In genomic region chr6:122788208-122788607, GRCh38 we compare ENCODE assay signal across 1 cellular context.
TF ChIP-seq lines count a peak whose summit lies in the region.

No MANE protein-coding gene starts in this region.

TF ChIP-seq in liver, 16 proteins besides CTCF, POLR2A, EP300 and RAD21 (continued from another document):
- TF ChIP-seq TAF1 (conservative IDR thresholded peaks at IDR 0.05) (no peak), MAX (IDR thresholded peaks at IDR 0.05) (no peak), ZBTB33 (IDR thresholded peaks at IDR 0.05) (no peak), EGR1 (IDR thresholded peaks at IDR 0.05; ENCODE audit: low read depth in 2 of 2) (no peak)
